ENCODE assay signal across 26 cellular contexts in genomic region chr10:122707535-122707934, GRCh38. TPM values are rescaled to one million over a fixed set of nuclear protein-coding genes. Genes with fewer than 3 reads are reported as not detected.
"Had no signal": no experiment of that assay in that cellular context is flagged by ENCODE, and none has a peak within 500 bp of the region (broad histone marks: within the 10 kb centered on the region; RNA-seq: fewer than 3 reads in every experiment).

No MANE protein-coding gene starts in this region.

- H3K9me3 ChIP-seq: tibial artery, uterus had no signal

- H3K4me1 Mint-ChIP-seq: activated naive CD8-positive, alpha-beta T cell treated with anti-CD3 and anti-CD28 coated beads, Interleukin-2, amount 50 U/mL, for 24 hours; neural progenitor cell had no signal

- H2AFZ ChIP-seq: neural progenitor cell had no signal

- DNase-seq: activated CD4-positive, alpha-beta T cell treated with anti-CD3 and anti-CD28 coated beads for 4 hours; activated CD4-positive, CD25-positive, alpha-beta regulatory T cell; activated CD8-positive, alpha-beta T cell treated with anti-CD3 and anti-CD28 coated beads, Interleukin-2, amount 10 ng/mL, durations not matched to agents 7 days and 5 days; activated gamma-delta T cell; activated naive CD4-positive, alpha-beta T cell treated with anti-CD3 and anti-CD28 coated beads, Interleukin-2, amount 50 U/mL, for 16 hours; activated naive CD8-positive, alpha-beta T cell treated with anti-CD3 and anti-CD28 coated beads, Interleukin-2, amount 50 U/mL, for 24 hours; foreskin keratinocyte; immature natural killer cell; naive thymus-derived CD4-positive, alpha-beta T cell; posterior cingulate gyrus; stimulated activated CD4-positive, alpha-beta T cell treated with anti-CD3 and anti-CD28 coated beads, Interleukin-4, amount 100 ng/mL, for 1 hour; stimulated activated naive CD8-positive, alpha-beta T cell treated with anti-CD3 and anti-CD28 coated beads, Interleukin-15, Interleukin-2, amounts not matched to agents 100 U/mL and 50 U/mL, for 24 hours; substantia nigra; T-helper 1 cell; tibial artery; uterus had no signal

- H3K27me3 ChIP-seq: neural progenitor cell, uterus had no signal

- ATAC-seq: activated CD8-positive, alpha-beta T cell treated with anti-CD3 and anti-CD28 coated beads, Interleukin-2, amount 10 ng/mL, durations not matched to agents 7 days and 5 days; activated naive CD8-positive, alpha-beta T cell treated with anti-CD3 and anti-CD28 coated beads, Interleukin-2, amount 50 U/mL, for 24 hours; foreskin keratinocyte; left lobe of liver; naive thymus-derived CD4-positive, alpha-beta T cell; sciatic nerve; stimulated activated naive CD8-positive, alpha-beta T cell treated with anti-CD3 and anti-CD28 coated beads, Interleukin-15, Interleukin-2, amounts not matched to agents 100 U/mL and 50 U/mL, for 24 hours had no signal

- H3K9me3 Mint-ChIP-seq: activated naive CD8-positive, alpha-beta T cell treated with anti-CD3 and anti-CD28 coated beads, Interleukin-2, amount 50 U/mL, for 24 hours; activated T-helper 1 cell treated with anti-CD3 and anti-CD28 coated beads, Interleukin-12 subunit alpha, Interleukin-12 subunit beta, Interleukin-2, Interleukin-4 antibody, amounts not matched to agents 30 ng/mL and 10 ng/mL and 1 ng/mL, durations not matched to agents 14 hours and 24 hours and 36 hours; immature natural killer cell; neural progenitor cell had no signal

- H3K4me1 ChIP-seq: foreskin keratinocyte, neural progenitor cell, tibial artery, uterus had no signal

- H3K27ac Mint-ChIP-seq: activated CD8-positive, alpha-beta T cell treated with anti-CD3 and anti-CD28 coated beads, Interleukin-2, amount 10 ng/mL, durations not matched to agents 7 days and 5 days; activated naive CD8-positive, alpha-beta T cell treated with anti-CD3 and anti-CD28 coated beads, Interleukin-2, amount 50 U/mL, for 24 hours; activated T-helper 1 cell treated with anti-CD3 and anti-CD28 coated beads, Interleukin-12 subunit alpha, Interleukin-12 subunit beta, Interleukin-2, Interleukin-4 antibody, amounts not matched to agents 30 ng/mL and 10 ng/mL and 1 ng/mL, durations not matched to agents 14 hours and 24 hours and 36 hours; immature natural killer cell; naive thymus-derived CD4-positive, alpha-beta T cell; neural progenitor cell had no signal

- H3K36me3 Mint-ChIP-seq: immature natural killer cell; naive thymus-derived CD4-positive, alpha-beta T cell; neural progenitor cell had no signal

- H3K4me3 Mint-ChIP-seq: activated CD8-positive, alpha-beta T cell treated with anti-CD3 and anti-CD28 coated beads, Interleukin-2, amount 10 ng/mL, durations not matched to agents 7 days and 5 days; activated naive CD8-positive, alpha-beta T cell treated with anti-CD3 and anti-CD28 coated beads, Interleukin-2, amount 50 U/mL, for 24 hours; activated T-helper 1 cell treated with anti-CD3 and anti-CD28 coated beads, Interleukin-12 subunit alpha, Interleukin-12 subunit beta, Interleukin-2, Interleukin-4 antibody, amounts not matched to agents 30 ng/mL and 10 ng/mL and 1 ng/mL, durations not matched to agents 14 hours and 24 hours and 36 hours; immature natural killer cell; naive thymus-derived CD4-positive, alpha-beta T cell; neural progenitor cell had no signal

- H3K4me3 ChIP-seq: lung, neural progenitor cell, tibial artery, uterus had no signal

- H3K36me3 ChIP-seq: neural progenitor cell, tibial artery, uterus had no signal

- H3K4me2 ChIP-seq: neural progenitor cell had no signal

- H3K27ac ChIP-seq: foreskin keratinocyte, neural progenitor cell, tibial artery, uterus had no signal

- H3K9ac ChIP-seq: neural progenitor cell had no signal

RNA-seq across cellular contexts. Expression of gene C10orf120, which starts 7.9 kb away (rescaled TPM):
- total RNA-seq: activated CD8-positive, alpha-beta T cell treated with anti-CD3 and anti-CD28 coated beads, Interleukin-2, amount 10 ng/mL, durations not matched to agents 7 days and 5 days; activated T-helper 1 cell treated with anti-CD3 and anti-CD28 coated beads, Interleukin-12 subunit alpha, Interleukin-12 subunit beta, Interleukin-2, Interleukin-4 antibody, amounts not matched to agents 30 ng/mL and 10 ng/mL and 1 ng/mL, durations not matched to agents 14 hours and 24 hours and 36 hours; cardiac septum; chondrocyte; epithelial cell of proximal tubule; foreskin keratinocyte; kidney epithelial cell; left lobe of liver; lung; naive thymus-derived CD4-positive, alpha-beta T cell; omental fat pad; sciatic nerve; uterus had no signal
- polyA plus RNA-seq: foreskin keratinocyte; immature natural killer cell; lung; naive thymus-derived CD4-positive, alpha-beta T cell had no signal
